8 cellular contexts compared by ENCODE assay signal in genomic region chr5:113336975-113337374, GRCh38.
A peak's percentile ranks its signal among the peaks of the same experiment; 100 is the strongest.
DNase-seq lines count a peak whose midpoint lies in the region; ATAC-seq, FAIRE-seq and TF ChIP-seq lines count a peak whose summit lies in the region.

No MANE protein-coding gene starts in this region.

- H4K20me1 ChIP-seq in H9 (ENCODE audit: control insufficient read depth, insufficient read depth, insufficient read length) (no peaks in the 10 kb centered on the region), fibroblast of lung (ENCODE audit: control insufficient read depth, extremely low read depth, insufficient read depth, low read length) (no peaks in the 10 kb centered on the region)

- no peaks in the 10 kb centered on the region for H3K27me3 Mint-ChIP-seq in H9 (ENCODE audit: low read depth)

- no peaks in the 10 kb centered on the region for H3K23me2 ChIP-seq in H9 (ENCODE audit: insufficient read length, low read depth, low read length, poor library complexity, severe bottlenecking)

- H2BK5ac ChIP-seq in H9 (ENCODE audit: insufficient read length, low read length), result no peak overlapping the region

- ATAC-seq in psoas muscle, result peak in 2 of 4 donors; percentile 57 to 69

- no peaks in the 10 kb centered on the region for H3K9me3 Mint-ChIP-seq in H9

- H3K4me3 ChIP-seq in fibroblast of lung (replicated peaks in 1 of 4; ENCODE audit: control extremely low read depth in 1 of 4, insufficient read depth in 1 of 4, low read depth in 3 of 4, low read length in 4 of 4) (no peak overlapping the region), psoas muscle (no peak overlapping the region)

- no CpG with 5 or more reads among the region's 4 CpGs for WGBS in H9 (ENCODE audit: extremely low coverage, insufficient read length, low lambda C conversion rate)
- WGBS in psoas muscle, 3 donors, result 52 to 59% (median 58%) methylated on average over 4 of the region's 4 CpGs

- no peak overlapping the region for H3K56ac ChIP-seq in H9 (ENCODE audit: insufficient read length, low read depth, low read length)

- H2BK120ac ChIP-seq in H9 (ENCODE audit: low read depth, low read length, poor library complexity, severe bottlenecking), result no peak overlapping the region

- H3K4me1 ChIP-seq in H9 (ENCODE audit: insufficient read depth, low read length), result no peaks in the 10 kb centered on the region
- no peaks in the 10 kb centered on the region for H3K4me1 ChIP-seq in fibroblast of lung (ENCODE audit: control insufficient read depth, extremely low read depth, insufficient read depth, low read length)
- H3K4me1 ChIP-seq in psoas muscle, result no peaks in the 10 kb centered on the region

- TF ChIP-seq CTCF in H9 (conservative IDR thresholded peaks at IDR 0.05), result peak; percentile 60; the same call in 2 of the 3 replicates
- TF ChIP-seq CTCF in fibroblast of lung (conservative IDR thresholded peaks at IDR 0.05 in 1 of 2, IDR thresholded peaks at IDR 0.05 in 1 of 2; ENCODE audit: low read depth in 1 of 2, low read length in 2 of 2), result peak; percentile 32 to 51
- TF ChIP-seq CTCF in psoas muscle (IDR thresholded peaks at IDR 0.05), result peak; percentile 28

- no peak overlapping the region for H3K14ac ChIP-seq in H9 (ENCODE audit: insufficient read depth, low read length)

- no peaks in the 10 kb centered on the region for H3K36me3 ChIP-seq in fibroblast of lung (ENCODE audit: control insufficient read depth, insufficient read depth, low read length)
- H3K36me3 ChIP-seq in psoas muscle (ENCODE audit: insufficient read depth in 1 of 2, low read depth in 1 of 2), result no peaks in the 10 kb centered on the region

- no peak overlapping the region for H3K9ac ChIP-seq in H9 (ENCODE audit: extremely low read depth, insufficient read length, low read length)
- no peak overlapping the region for H3K9ac ChIP-seq in fibroblast of lung (ENCODE audit: insufficient read depth, low read length)

- intact Hi-C loops in psoas muscle (cut with DNase I), result no loop called here

- no peak overlapping the region for H3K18ac ChIP-seq in H9 (ENCODE audit: insufficient read length, low read depth, low read length)

- no peak overlapping the region for H3K4me2 ChIP-seq in H9 (ENCODE audit: insufficient read depth, insufficient read length, low read length)
- no peak overlapping the region for H3K4me2 ChIP-seq in fibroblast of lung (ENCODE audit: extremely low read depth, insufficient read depth, low read length)

- H3K9me3 ChIP-seq in H9 (ENCODE audit: control insufficient read depth, low read depth, low read length) (no peaks in the 10 kb centered on the region), fibroblast of lung (ENCODE audit: control insufficient read depth, insufficient read depth, low read depth, low read length) (no peaks in the 10 kb centered on the region), psoas muscle (no peaks in the 10 kb centered on the region)

- no peaks in the 10 kb centered on the region for H3K36me3 Mint-ChIP-seq in H9 (ENCODE audit: insufficient read depth in 1 of 3, low read depth in 3 of 3)

- no peak overlapping the region for H3K4ac ChIP-seq in H9 (ENCODE audit: low read depth, low read length)

- no peaks in the 10 kb centered on the region for H3K79me2 ChIP-seq in H9 (ENCODE audit: insufficient read depth, low read length)
- H3K79me2 ChIP-seq in fibroblast of lung (ENCODE audit: control insufficient read depth, insufficient read depth, low read length), result no peaks in the 10 kb centered on the region

- no peak overlapping the region; a peak in 1 of 7 replicates for H3K27ac Mint-ChIP-seq in H9

- no peak overlapping the region for H3K23ac ChIP-seq in H9 (ENCODE audit: insufficient read length, low read depth, low read length)

- FAIRE-seq in RCC 7860 (lab: Jason Lieb, UNC), result peak; percentile 38

- no peak overlapping the region for H4K5ac ChIP-seq in H9 (ENCODE audit: insufficient read length, low read depth, low read length)

- no peak overlapping the region for H2BK20ac ChIP-seq in H9 (ENCODE audit: low read depth, low read length, poor library complexity, severe bottlenecking)

- H2AFZ ChIP-seq in H9 (ENCODE audit: low read length) (no peak overlapping the region), fibroblast of lung (ENCODE audit: low read length) (no peak overlapping the region)

- DNase-seq in AG20443 (ENCODE audit: low spot score), result peak; percentile 55
- DNase-seq in H9, result peak; percentile 67
- DNase-seq in RCC 7860 (ENCODE audit: low spot score), result peak; percentile 64
- DNase-seq in fibroblast of lung (ENCODE audit: low read depth in 2 of 2), result peak; percentile 70 to 73
- peak in 1 of 2 donors; percentile 22 for DNase-seq in psoas muscle
- DNase-seq in activated effector memory CD4-positive, alpha-beta T cell treated with anti-CD3 and anti-CD28 coated beads, Interleukin-2, amount 50 U/mL, for 16 hours, result no peak
- DNase-seq in activated naive CD4-positive, alpha-beta T cell treated with Interleukin-2 at 50 U/mL for 16 hours, result no peak
- DNase-seq in NCI-H1436 (lab: John Stamatoyannopoulos, UW), result no peak

- 0 out of 4 replicates have a peak, but pooled peaks cover 0 to 3% of the 10 kb centered on the region in 2 experiments for H3K4me1 Mint-ChIP-seq in H9

- H4K8ac ChIP-seq in H9 (replicated peaks; ENCODE audit: insufficient read length, low read depth, low read length), result no peak overlapping the region

- no peak overlapping the region for H4K91ac ChIP-seq in H9 (ENCODE audit: insufficient read length, low read depth, low read length)

- H3K79me1 ChIP-seq in H9 (ENCODE audit: insufficient read depth, low read depth, low read length, poor library complexity, severe bottlenecking), result no peaks in the 10 kb centered on the region

- no peak overlapping the region for H2BK12ac ChIP-seq in H9 (ENCODE audit: insufficient read length, low read depth, low read length)

- H3K27me3 ChIP-seq in H9 (ENCODE audit: insufficient read depth, low read length) (no peaks in the 10 kb centered on the region), fibroblast of lung (ENCODE audit: control insufficient read depth, insufficient read depth, low read length) (no peaks in the 10 kb centered on the region), psoas muscle (ENCODE audit: insufficient read depth in 3 of 3, low read length in 2 of 3) (no peaks in the 10 kb centered on the region)

- H2AK5ac ChIP-seq in H9 (ENCODE audit: insufficient read length, low read length), result no peak overlapping the region

- no peak overlapping the region for H2BK15ac ChIP-seq in H9 (ENCODE audit: low read depth, low read length)

- H3K27ac ChIP-seq in H9 (ENCODE audit: insufficient read length, low read depth, low read length) (no peak overlapping the region), fibroblast of lung (ENCODE audit: insufficient read depth, low read length) (no peak overlapping the region), psoas muscle (no peak overlapping the region)

- H3T11ph ChIP-seq in H9 (ENCODE audit: low read length), result no peak overlapping the region

- H3K4me3 Mint-ChIP-seq in H9, result no peak overlapping the region

Comparison
In these comparisons a context has a peak if more than half of its experiments do, and no peak if none do; other contexts are left out.
1. DNase-seq: peak in AG20443 (single experiment), H9 (single experiment), RCC 7860 (single experiment) and fibroblast of lung (2 of 2); none in activated effector memory CD4-positive, alpha-beta T cell treated with anti-CD3 and anti-CD28 coated beads, Interleukin-2, amount 50 U/mL, for 16 hours (single experiment), activated naive CD4-positive, alpha-beta T cell treated with Interleukin-2 at 50 U/mL for 16 hours (single experiment) and NCI-H1436 (single experiment).
2. Peak in every context shown above with its lines, with median percentiles within 50 percentile points of each other: CTCF ChIP-seq.